ENCODE assay signal across 9 cellular contexts in the genomic region with DNA sequence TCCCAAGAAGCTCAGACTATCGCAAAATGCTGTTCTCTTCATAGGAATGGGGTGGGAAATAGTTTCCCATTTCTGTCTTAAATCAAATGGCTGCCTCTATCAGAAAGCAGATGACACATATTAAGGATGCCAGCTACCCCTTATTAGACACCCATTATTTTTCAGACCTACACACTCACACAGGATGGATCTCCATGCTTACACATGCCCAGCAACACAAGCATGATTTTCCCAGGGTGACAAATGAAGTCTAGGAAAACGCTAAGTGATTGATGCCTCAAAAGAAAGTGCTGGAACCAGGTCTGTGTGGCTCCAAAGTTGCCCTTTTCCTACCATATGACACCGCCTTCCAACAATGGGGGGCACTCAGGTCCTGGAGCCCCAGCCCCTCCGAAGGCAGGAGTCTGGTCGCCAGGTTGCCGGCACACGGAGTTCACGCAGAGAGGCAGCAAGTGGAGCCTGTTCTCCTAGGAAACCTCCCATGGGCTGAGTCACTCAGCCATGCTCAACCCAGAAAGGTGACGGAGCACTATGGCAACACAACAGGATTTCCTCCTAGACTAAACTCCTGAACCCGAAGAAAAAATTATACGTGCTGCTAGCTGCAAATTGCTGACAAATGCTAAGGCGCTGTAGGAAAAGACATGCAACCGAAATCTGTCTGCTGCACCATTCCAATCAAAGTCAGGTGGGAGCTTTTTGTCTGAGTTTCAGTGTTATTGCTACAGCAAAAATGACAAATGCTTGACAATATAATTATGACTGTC. TPM values are rescaled to one million over a fixed set of nuclear protein-coding genes. Genes with fewer than 3 reads are reported as not detected.
DNase-seq lines count a peak whose midpoint lies in the region; ATAC-seq, FAIRE-seq and TF ChIP-seq lines count a peak whose summit lies in the region.
"Had no signal": no experiment of that assay in that cellular context is flagged by ENCODE, and none has a peak within 500 bp of the region (broad histone marks: within the 10 kb centered on the region; RNA-seq: fewer than 3 reads in every experiment).

No MANE protein-coding gene starts in this region.

- TF ChIP-seq CTCF in adrenal gland (IDR thresholded peaks at IDR 0.05) (no peak), sigmoid colon (IDR thresholded peaks at IDR 0.05) (no peak)

- H3K36me3 ChIP-seq in adrenal gland (replicated peaks in 1 of 2): no peaks in the 10 kb centered on the region
- no peaks in the 10 kb centered on the region for H3K36me3 ChIP-seq in sigmoid colon

- ATAC-seq in right cardiac atrium (peak; percentile 81 to 94), GM21717 (IDR thresholded peaks at IDR 0.05; ENCODE audit: unreplicated experiment) (no peak)

- H3K27me3 ChIP-seq in adrenal gland (no peaks in the 10 kb centered on the region), right cardiac atrium (ENCODE audit: control insufficient read depth, insufficient read depth) (no peaks in the 10 kb centered on the region), sigmoid colon (no peaks in the 10 kb centered on the region)

- H3K9me3 ChIP-seq in adrenal gland (replicated peaks in 1 of 3): no peaks in the 10 kb centered on the region
- H3K9me3 ChIP-seq in right cardiac atrium (ENCODE audit: control insufficient read depth, low read length): no peaks in the 10 kb centered on the region
- H3K9me3 ChIP-seq in sigmoid colon: no peaks in the 10 kb centered on the region

- peaks cover under 1 to 25% of the 10 kb centered on the region in 2 donors for H3K4me1 ChIP-seq in adrenal gland (replicated peaks in 1 of 2)
- H3K4me1 ChIP-seq in right cardiac atrium (ENCODE audit: control insufficient read depth, insufficient read depth, low read length): peaks cover 10% of the 10 kb centered on the region
- peaks cover 0 to 33% (median 19%) of the 10 kb centered on the region in 4 donors for H3K4me1 ChIP-seq in sigmoid colon

- no peak overlapping the region for H3K4me3 ChIP-seq in adrenal gland
- no peak overlapping the region for H3K4me3 ChIP-seq in right cardiac atrium (ENCODE audit: low read length)
- H3K4me3 ChIP-seq in sigmoid colon: no peak overlapping the region

- WGBS in adrenal gland, 4 donors: 47 to 55% (median 52%) methylated on average over 6 to 13 of the region's 13 CpGs
- 63% methylated on average over 13 of the region's 13 CpGs for WGBS in right cardiac atrium
- WGBS in sigmoid colon, 2 donors: 25 to 49% methylated on average over 13 of the region's 13 CpGs

- H3K27ac ChIP-seq in adrenal gland (peak overlapping the region in 2 of 5 donors; percentile 56 to 65), right cardiac atrium (ENCODE audit: low read length) (peak overlapping the region; percentile 0), sigmoid colon (peak overlapping the region in 3 of 4 donors; percentile 40 to 59 (median 50))

- TF ChIP-seq POLR2A in adrenal gland (IDR thresholded peaks at IDR 0.05) (no peak), sigmoid colon (IDR thresholded peaks at IDR 0.05) (no peak)

- peak; percentile 26 for FAIRE-seq in GM19239 (lab: Jason Lieb, UNC)
- FAIRE-seq: colon had no signal

- TF ChIP-seq EP300 in sigmoid colon (IDR thresholded peaks at IDR 0.05): no peak

- intact Hi-C loops in adrenal gland (cut with DNase I) (no loop called here), right cardiac atrium (cut with DNase I) (no loop called here), sigmoid colon (cut with DNase I) (no loop called here)

- no peak for DNase-seq in GM19239 (ENCODE audit: insufficient read length, low spot score)
- DNase-seq in adrenal gland: peak in 6 of 7 donors; percentile 53 to 83 (median 65)
- DNase-seq in right cardiac atrium: peak in 1 of 3 donors; percentile 41
- no peak for DNase-seq in sigmoid colon
- DNase-seq in stimulated activated CD4-positive, alpha-beta T cell treated with anti-CD3 and anti-CD28 coated beads, Interleukin-4, amount 100 ng/mL, for 24 hours: no peak
- DNase-seq in middle frontal gyrus (ENCODE audit: extremely low spot score, low spot score): no peak
- DNase-seq in DMS114 treated with DMSO at 0.1 percent for 48 hours (lab: John Stamatoyannopoulos, UW; ENCODE audit: unreplicated experiment): no peak

RNA-seq across cellular contexts. Expression of a gene that starts 19.8 kb away (rescaled TPM):
- total RNA-seq in adrenal gland (10 to 100 TPM; 30.3 to 60.7 (median 38.2) TPM), right cardiac atrium (10 to 100 TPM; 19.0 to 21.8 (median 21.0) TPM), sigmoid colon (10 to 100 TPM; 22.2 to 26.4 (median 24.3) TPM)
- polyA plus RNA-seq in adrenal gland (10 to 100 TPM; 13.6 to 16.7 (median 14.2) TPM), right cardiac atrium (12.7 TPM), sigmoid colon (10 to 100 TPM; 57.8 to 59.5 (median 59.5) TPM)

Comparison
In these comparisons a context has a peak if more than half of its experiments do, and no peak if none do; other contexts are left out.
1. DNase-seq: peak in adrenal gland (6 of 7); none in GM19239 (single experiment), sigmoid colon (single experiment), stimulated activated CD4-positive, alpha-beta T cell treated with anti-CD3 and anti-CD28 coated beads, Interleukin-4, amount 100 ng/mL, for 24 hours (single experiment), middle frontal gyrus (single experiment) and DMS114 treated with DMSO at 0.1 percent for 48 hours (single experiment).